In the genomic region with DNA sequence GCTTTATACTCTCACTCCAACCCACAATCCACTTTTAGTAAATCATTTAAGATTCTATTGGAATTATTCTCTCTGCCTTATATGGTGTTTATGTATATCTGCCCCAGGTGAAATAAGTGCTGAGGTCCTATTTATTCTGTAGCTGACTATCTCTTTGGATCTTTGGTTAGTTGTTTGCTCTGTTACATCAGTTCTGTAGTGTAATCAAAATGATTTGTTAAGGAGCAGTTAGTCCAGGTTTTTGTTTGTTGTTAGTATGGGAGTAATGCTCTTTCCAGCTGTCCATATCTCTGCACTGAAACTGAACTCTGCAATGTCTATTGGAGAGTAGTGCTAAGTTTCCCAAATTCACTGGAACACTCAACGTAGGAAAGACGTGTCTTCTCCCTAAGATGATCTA, we compare ENCODE assay signal across 28 cellular contexts.
"Had no signal": no experiment of that assay in that cellular context is flagged by ENCODE, and none has a peak within 500 bp of the region (broad histone marks: within the 10 kb centered on the region; RNA-seq: fewer than 3 reads in every experiment).

No MANE protein-coding gene starts in this region.

- H3K4me3 ChIP-seq: neural progenitor cell, ovary, psoas muscle, skin epidermis, smooth muscle cell, spleen, suprapubic skin, testis, tibial artery, transverse colon, upper lobe of right lung, uterus had no signal

- H3K27ac ChIP-seq: neural progenitor cell, ovary, parathyroid adenoma, psoas muscle, skin epidermis, spleen, suprapubic skin, testis, tibial artery, transverse colon, upper lobe of right lung, uterus had no signal

- ATAC-seq: natural killer cell; psoas muscle; right cardiac atrium; sciatic nerve; stimulated activated memory B cell treated with anti-CD40 and anti-IgM and Interleukin-4, amounts not matched to agents 10 μg/mL and 1 μg/mL and 100 μg/mL, for 72 hours; stimulated activated naive CD8-positive, alpha-beta T cell treated with anti-CD3 and anti-CD28 coated beads, Interleukin-15, amount 100 ng/mL, for 72 hours; stimulated activated naive CD8-positive, alpha-beta T cell treated with anti-CD3 and anti-CD28 coated beads, Interleukin-15, Interleukin-2, amounts not matched to agents 100 U/mL and 50 U/mL, for 24 hours; upper lobe of right lung had no signal

- DNase-seq: natural killer cell; occipital lobe; ovary; posterior cingulate gyrus; psoas muscle; right cardiac atrium; spleen; stimulated activated CD4-positive, alpha-beta T cell treated with anti-CD3 and anti-CD28 coated beads, Interleukin-12 subunit alpha, Interleukin-12 subunit beta, amount 100 ng/mL, for 4 hours; stimulated activated CD4-positive, alpha-beta T cell treated with anti-CD3 and anti-CD28 coated beads, Interleukin-1b, Interleukin-23, amount 100 ng/mL, for 48 hours; stimulated activated CD4-positive, alpha-beta T cell treated with anti-CD3 and anti-CD28 coated beads, Interleukin-4, amount 100 ng/mL, for 1 hour; stimulated activated CD4-positive, alpha-beta T cell treated with anti-CD3 and anti-CD28 coated beads, Interleukin-4, amount 100 ng/mL, for 4 hours; stimulated activated CD8-positive, alpha-beta memory T cell treated with anti-CD3 and anti-CD28 coated beads, Interleukin-4, amount 100 ng/mL, for 48 hours; stimulated activated naive CD4-positive, alpha-beta T cell; stimulated activated naive CD8-positive, alpha-beta T cell treated with anti-CD3 and anti-CD28 coated beads, Interleukin-15, amount 100 ng/mL, for 72 hours; stimulated activated naive CD8-positive, alpha-beta T cell treated with anti-CD3 and anti-CD28 coated beads, Interleukin-15, Interleukin-2, amounts not matched to agents 100 U/mL and 50 U/mL, for 24 hours; substantia nigra; testis; tibial artery; transverse colon; upper lobe of right lung; uterus had no signal
